ENCODE assay signal across 15 cellular contexts in the genomic region with DNA sequence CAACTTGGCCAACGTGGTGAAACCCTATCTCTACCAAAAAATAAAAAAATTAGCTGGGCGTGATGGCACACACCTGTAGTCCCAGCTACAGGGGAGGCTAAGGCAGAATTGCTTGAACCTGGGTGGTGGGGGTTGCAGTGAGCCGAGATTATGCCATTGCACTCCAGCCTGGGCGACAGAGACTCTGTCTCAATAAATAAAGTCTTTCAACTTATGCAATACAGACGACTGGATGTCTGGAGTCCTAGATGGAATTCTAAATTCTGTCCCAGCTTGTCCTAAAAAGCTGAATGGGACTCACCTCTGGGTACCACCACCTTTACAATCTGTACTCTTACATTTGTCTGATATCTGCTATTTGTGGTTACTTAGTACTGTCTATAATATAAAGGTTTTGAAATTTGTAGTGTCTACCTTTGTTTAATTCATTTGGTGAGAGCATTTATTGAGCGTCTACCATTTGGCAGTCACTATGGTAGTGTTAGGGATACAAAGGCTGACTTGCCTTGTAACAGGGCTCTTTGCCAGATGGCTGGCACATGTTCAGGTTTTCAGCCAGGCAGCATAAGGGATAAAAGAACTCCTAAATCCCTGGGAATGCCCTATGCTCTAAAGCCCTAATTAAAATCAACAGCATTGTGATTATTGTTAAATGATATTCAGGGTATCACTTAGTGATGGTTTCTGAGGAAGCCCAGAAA. TPM values are rescaled to one million over a fixed set of nuclear protein-coding genes. Genes with fewer than 3 reads are reported as not detected.
DNase-seq lines count a peak whose midpoint lies in the region; ATAC-seq lines count a peak whose summit lies in the region.
"Had no signal": no experiment of that assay in that cellular context is flagged by ENCODE, and none has a peak within 500 bp of the region (broad histone marks: within the 10 kb centered on the region; RNA-seq: fewer than 3 reads in every experiment).

No MANE protein-coding gene starts in this region.

- no peaks in the 10 kb centered on the region for H3K4me1 ChIP-seq in right cardiac atrium (ENCODE audit: control insufficient read depth, insufficient read depth, low read length)
- H3K4me1 ChIP-seq: ascending aorta, foreskin keratinocyte had no signal

- no peaks in the 10 kb centered on the region for H3K9me3 ChIP-seq in right cardiac atrium (ENCODE audit: control insufficient read depth, low read length)
- H3K9me3 ChIP-seq: A549, ascending aorta, thoracic aorta had no signal

- H3K27ac ChIP-seq in right cardiac atrium (ENCODE audit: low read length) (no peak overlapping the region), substantia nigra (ENCODE audit: low read depth, low read length, poor library complexity, severe bottlenecking) (no peak overlapping the region)
- H3K27ac ChIP-seq: A549, ascending aorta, foreskin keratinocyte, thoracic aorta had no signal

- DNase-seq in NCI-H2107 treated with DMSO at 0.1 percent for 48 hours (lab: John Stamatoyannopoulos, UW; ENCODE audit: unreplicated experiment) = peak; percentile 52
- DNase-seq in NCI-H2107 (lab: John Stamatoyannopoulos, UW) = no peak
- peak; percentile 38 for DNase-seq in amniotic epithelial cell (ENCODE audit: low read depth)
- DNase-seq in right cardiac atrium = peak; percentile 35 to 76 (median 58)
- DNase-seq in substantia nigra (lab: John Stamatoyannopoulos, UW) = peak in 37 of 49 donors; percentile 4 to 75 (median 40)
- no peak for DNase-seq in HuH-7 (ENCODE audit: low spot score)
- no peak for DNase-seq in T-helper 1 cell
- DNase-seq: activated CD4-positive, alpha-beta memory T cell treated with anti-CD3 and anti-CD28 coated beads for 36 hours; foreskin keratinocyte; HFFc6; stimulated activated CD4-positive, alpha-beta T cell treated with anti-CD3 and anti-CD28 coated beads, Interleukin-1b, Interleukin-23, amount 100 ng/mL, for 48 hours had no signal

- H3K4me3 ChIP-seq in right cardiac atrium (ENCODE audit: low read length) = no peak overlapping the region
- H3K4me3 ChIP-seq: A549, ascending aorta, thoracic aorta had no signal

- intact Hi-C loops in right cardiac atrium (cut with DNase I) = loop anchor here in 1 of 4 donors (10.0 kb wide), 1 partner anchor 192 kb away; no protein-coding TSS in a partner anchor

- no peaks in the 10 kb centered on the region for H3K27me3 ChIP-seq in right cardiac atrium (ENCODE audit: control insufficient read depth, insufficient read depth)
- H3K27me3 ChIP-seq: ascending aorta, foreskin keratinocyte had no signal

- ATAC-seq in right cardiac atrium (no peak), HG03457 (IDR thresholded peaks at IDR 0.05; ENCODE audit: unreplicated experiment) (no peak)
- ATAC-seq: A549, foreskin keratinocyte had no signal

- WGBS in right cardiac atrium = 70% methylated on average over 6 of the region's 6 CpGs

RNA-seq across cellular contexts. Expression of gene ZNF609, which starts 7.2 kb away (rescaled TPM):
- total RNA-seq in right cardiac atrium = 10 to 100 TPM; 21.9 to 23.9 (median 22.8) TPM
- polyA plus RNA-seq in right cardiac atrium = 8.4 TPM

Comparison
In these comparisons a context has a peak if more than half of its experiments do, and no peak if none do; other contexts are left out.
1. DNase-seq: peak in NCI-H2107 treated with DMSO at 0.1 percent for 48 hours (single experiment), amniotic epithelial cell (single experiment), right cardiac atrium (3 of 3) and substantia nigra (37 of 49); none in NCI-H2107 (single experiment), HuH-7 (single experiment) and T-helper 1 cell (0 of 5).